Comparison of ENCODE assay signal across 10 cellular contexts in genomic region chr2:68368657-68369339, GRCh38. TPM values are rescaled to one million over a fixed set of nuclear protein-coding genes. Genes with fewer than 3 reads are reported as not detected.
DNase-seq lines count a peak whose midpoint lies in the region; ATAC-seq and TF ChIP-seq lines count a peak whose summit lies in the region.
"Had no signal": no experiment of that assay in that cellular context is flagged by ENCODE, and none has a peak within 500 bp of the region (broad histone marks: within the 10 kb centered on the region; RNA-seq: fewer than 3 reads in every experiment).

No MANE protein-coding gene starts in this region.

- H2AFZ ChIP-seq in OCI-LY1 (ENCODE audit: low read length), result no peak overlapping the region

- H3K9me2 ChIP-seq in OCI-LY1 (ENCODE audit: low read depth, low read length), result no peaks in the 10 kb centered on the region

- DNase-seq in GM12864 (ENCODE audit: low read depth) (no peak), fibroblast of mammary gland (ENCODE audit: low read depth) (peak; percentile 81), retina (peak; percentile 9), NCI-H774 (lab: John Stamatoyannopoulos, UW) (no peak), NCI-H1092 treated with DMSO at 0.1 percent for 48 hours (lab: John Stamatoyannopoulos, UW) (no peak), psoas muscle (no peak), cortex of kidney (lab: John Stamatoyannopoulos, UW) (no peak)

- 0 out of 2 replicates have a peak, but pooled peaks cover 3% of the 10 kb centered on the region for H3F3A ChIP-seq in OCI-LY1 (ENCODE audit: insufficient read depth, low read length)

- no peak for ATAC-seq in psoas muscle
- ATAC-seq: HCT116 had no signal

- TF ChIP-seq CTCF in GM12864 (IDR thresholded peaks at IDR 0.05; ENCODE audit: low read depth, low read length, missing control alignments), result no peak
- no peak for TF ChIP-seq CTCF in OCI-LY1 (IDR thresholded peaks at IDR 0.05; ENCODE audit: low read length)
- TF ChIP-seq CTCF in fibroblast of mammary gland (conservative IDR thresholded peaks at IDR 0.05; ENCODE audit: control insufficient read depth, insufficient read depth, low read depth, low read length), result no peak
- no peak for TF ChIP-seq CTCF in psoas muscle (IDR thresholded peaks at IDR 0.05)

- H3K4me1 ChIP-seq in OCI-LY1 (ENCODE audit: insufficient read depth, low read length, severe bottlenecking) (peaks cover 54% of the 10 kb centered on the region), psoas muscle (no peaks in the 10 kb centered on the region)

- peaks cover 26% of the 10 kb centered on the region for H3K36me3 ChIP-seq in OCI-LY1 (ENCODE audit: insufficient read depth, low read length)
- H3K36me3 ChIP-seq in psoas muscle (ENCODE audit: insufficient read depth in 1 of 2, low read depth in 1 of 2), result no peaks in the 10 kb centered on the region

- intact Hi-C loops in psoas muscle (cut with DNase I), result no loop called here

- H3K27me3 ChIP-seq in OCI-LY1 (ENCODE audit: insufficient read depth, low read length), result no peaks in the 10 kb centered on the region
- H3K27me3 ChIP-seq in psoas muscle (ENCODE audit: insufficient read depth in 3 of 3, low read length in 2 of 3), result no peaks in the 10 kb centered on the region

- H3K9ac ChIP-seq in OCI-LY1 (ENCODE audit: low read length), result no peak overlapping the region

- H3K9me3 ChIP-seq in OCI-LY1 (ENCODE audit: low read length) (peaks cover 18% of the 10 kb centered on the region), psoas muscle (no peaks in the 10 kb centered on the region)

- H3K27ac ChIP-seq in OCI-LY1 (ENCODE audit: low read depth, low read length, poor library complexity, severe bottlenecking) (peak overlapping the region; percentile 54), psoas muscle (no peak overlapping the region)

- H3K4me2 ChIP-seq in OCI-LY1 (ENCODE audit: low read length), result no peak overlapping the region

- H3K4me3 ChIP-seq in GM12864 (ENCODE audit: low read depth, low read length), result peak overlapping the region; percentile 89
- no peak overlapping the region for H3K4me3 ChIP-seq in OCI-LY1 (ENCODE audit: low read depth, low read length, poor library complexity, severe bottlenecking)
- H3K4me3 ChIP-seq in fibroblast of mammary gland (ENCODE audit: control insufficient read depth, low read depth, low read length), result no peak overlapping the region
- H3K4me3 ChIP-seq in psoas muscle, result no peak overlapping the region

- no peaks in the 10 kb centered on the region for H4K20me1 ChIP-seq in OCI-LY1 (ENCODE audit: insufficient read depth, low read length)

- WGBS in psoas muscle, 3 donors, result 61 to 76% (median 69%) methylated on average over 7 of the region's 7 CpGs

- peaks cover 4% of the 10 kb centered on the region; the same call in 1 of the 2 replicates for H3K79me2 ChIP-seq in OCI-LY1 (ENCODE audit: insufficient read depth, low read length)

RNA-seq across cellular contexts. Expression of gene PLEK, which starts 3.7 kb away (rescaled TPM):
- total RNA-seq in psoas muscle, result 1 to 10 TPM; 2.3 to 3.9 (median 2.9) TPM
- 1 to 10 TPM in 1 of 3 donors, under 1 TPM in 2; 0.89 to 1.2 (median 0.99) TPM for polyA plus RNA-seq in psoas muscle
- total RNA-seq: SK-MEL-5 had no signal

RNA-seq across cellular contexts. Expression of gene CNRIP1, which starts 49.0 kb away (rescaled TPM):
- total RNA-seq in psoas muscle, result 10 to 100 TPM in 1 of 4 donors, 1 to 10 TPM in 3; 4.6 to 11.7 (median 7.2) TPM
- polyA plus RNA-seq in psoas muscle, result 1 to 10 TPM; 3.5 to 6.1 (median 4.7) TPM

Comparison
In these comparisons a context has a peak if more than half of its experiments do, and no peak if none do; other contexts are left out.
1. DNase-seq: peak in fibroblast of mammary gland (single experiment) and retina (single experiment); none in GM12864 (single experiment), NCI-H774 (single experiment), NCI-H1092 treated with DMSO at 0.1 percent for 48 hours (single experiment), psoas muscle (0 of 2) and cortex of kidney (single experiment).